13 cellular contexts compared by ENCODE assay signal in the genomic region with DNA sequence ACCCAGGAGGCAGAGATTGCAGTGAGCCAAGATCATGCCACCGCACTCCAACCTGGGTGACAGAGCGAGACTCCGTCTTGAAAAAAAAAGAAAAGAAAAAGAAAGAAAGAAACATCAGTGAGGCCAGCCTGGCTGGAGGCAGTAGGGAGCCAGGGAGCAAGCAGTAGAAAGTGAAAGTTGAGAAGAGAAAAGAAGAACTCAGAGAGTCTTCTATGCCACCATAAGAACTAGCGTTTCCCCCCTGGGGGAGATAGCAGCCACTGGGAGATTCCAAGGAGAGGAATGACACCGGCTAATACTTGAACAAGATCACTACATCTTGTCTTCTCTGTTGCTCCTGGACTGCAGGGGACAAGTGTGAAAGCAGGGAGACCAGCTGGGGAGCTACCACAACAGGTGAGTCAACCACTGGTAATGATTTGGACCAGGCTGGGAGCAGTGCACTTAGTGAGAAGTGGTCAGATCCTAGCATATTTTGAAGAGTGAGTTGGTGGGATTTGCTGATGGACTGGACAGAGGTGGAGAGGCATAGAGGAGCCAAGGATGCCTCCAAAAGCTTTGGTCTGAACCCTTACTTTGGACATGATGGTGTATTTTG. TPM values are rescaled to one million over a fixed set of nuclear protein-coding genes. Genes with fewer than 3 reads are reported as not detected.
A peak's percentile ranks its signal among the peaks of the same experiment; 100 is the strongest.
DNase-seq lines count a peak whose midpoint lies in the region; ATAC-seq and TF ChIP-seq lines count a peak whose summit lies in the region.
"Had no signal": no experiment of that assay in that cellular context is flagged by ENCODE, and none has a peak within 500 bp of the region (broad histone marks: within the 10 kb centered on the region; RNA-seq: fewer than 3 reads in every experiment).

No MANE protein-coding gene starts in this region.

- ATAC-seq in GM18858 (IDR thresholded peaks at IDR 0.05; ENCODE audit: unreplicated experiment) (peak; percentile 67), GM21423 (IDR thresholded peaks at IDR 0.05; ENCODE audit: unreplicated experiment) (peak; percentile 49), HG03066 (IDR thresholded peaks at IDR 0.05; ENCODE audit: low read depth, unreplicated experiment) (peak; percentile 73)
- ATAC-seq: heart right ventricle had no signal

- DNase-seq in osteoblast (ENCODE audit: insufficient read length, low spot score, missing footprints) (peak; percentile 39), iPS-NIHi7 (ENCODE audit: extremely low spot score) (no peak), NCI-H187 treated with DMSO at 0.1 percent for 48 hours (lab: John Stamatoyannopoulos, UW) (no peak), H4 (ENCODE audit: low spot score) (no peak)
- DNase-seq: activated naive CD8-positive, alpha-beta T cell treated with anti-CD3 and anti-CD28 coated beads for 36 hours; CD8-positive, alpha-beta memory T cell; heart right ventricle; NCI-H1048; NCI-H69; SIG-M5 had no signal

- no peak overlapping the region for H3K27ac ChIP-seq in osteoblast (ENCODE audit: low read depth, low read length)
- H3K27ac ChIP-seq: heart right ventricle had no signal

- no peaks in the 10 kb centered on the region for H3K4me1 ChIP-seq in osteoblast (ENCODE audit: insufficient read depth, low read length)

- no peaks in the 10 kb centered on the region for H3K9me3 ChIP-seq in osteoblast (ENCODE audit: low read depth, low read length)
- H3K9me3 ChIP-seq: heart right ventricle had no signal

- no peak for TF ChIP-seq CTCF in osteoblast (IDR thresholded peaks at IDR 0.05; ENCODE audit: extremely low read depth, low read depth, low read length)

- H2AFZ ChIP-seq in osteoblast (ENCODE audit: low read length), result no peak overlapping the region

- no peaks in the 10 kb centered on the region for H3K27me3 ChIP-seq in osteoblast (ENCODE audit: insufficient read depth, low read length)
- H3K27me3 ChIP-seq: heart right ventricle had no signal

- H4K20me1 ChIP-seq in osteoblast (ENCODE audit: insufficient read depth, low read length), result no peaks in the 10 kb centered on the region

- no peaks in the 10 kb centered on the region for H3K79me2 ChIP-seq in osteoblast (ENCODE audit: insufficient read depth, low read length)

- H3K4me3 ChIP-seq in osteoblast (ENCODE audit: insufficient read depth, low read length), result no peak overlapping the region
- H3K4me3 ChIP-seq: heart right ventricle had no signal

- H3K4me2 ChIP-seq in osteoblast (ENCODE audit: insufficient read depth, low read length), result no peak overlapping the region

- no peaks in the 10 kb centered on the region for H3K36me3 ChIP-seq in osteoblast (ENCODE audit: insufficient read depth, low read length)

RNA-seq across cellular contexts. Expression of gene SLC2A9, which starts 33.4 kb away (rescaled TPM):
- total RNA-seq in osteoblast, result 2.5 and 3.5 TPM in 2 replicates
- 0.35 TPM in 1 of 2 replicates, not detected in the other for total RNA-seq in H4 (2014; rRNA removed; shearing (Covaris generic))
